17 cellular contexts compared by ENCODE assay signal in genomic region chr12:115452751-115453281, GRCh38.
A peak's percentile ranks its signal among the peaks of the same experiment; 100 is the strongest.
DNase-seq lines count a peak whose midpoint lies in the region; ATAC-seq and TF ChIP-seq lines count a peak whose summit lies in the region.
"Had no signal": no experiment of that assay in that cellular context is flagged by ENCODE, and none has a peak within 500 bp of the region (broad histone marks: within the 10 kb centered on the region; RNA-seq: fewer than 3 reads in every experiment).

No MANE protein-coding gene starts in this region.

- no peak overlapping the region for H3K9ac ChIP-seq in NT2/D1 (ENCODE audit: insufficient read length, low read depth)
- no peak overlapping the region for H3K9ac ChIP-seq in smooth muscle cell (ENCODE audit: low read depth)

- DNase-seq in MCF 10A (ENCODE audit: unreplicated experiment) (no peak), breast epithelium (ENCODE audit: low spot score in 2 of 2) (no peak), NT2/D1 (ENCODE audit: low read depth, low spot score) (no peak), smooth muscle cell (lab: John Stamatoyannopoulos, UW; ENCODE audit: unreplicated experiment) (no peak), GM13976 (ENCODE audit: low spot score) (no peak), NCI-H1930 (lab: John Stamatoyannopoulos, UW) (no peak)
- DNase-seq: activated T-cell treated with anti-CD3 and anti-CD28 coated beads, Interleukin-2, amount 50 U/mL, for 72 hours; amniotic stem cell; lower lobe of right lung; NCI-H774; stomach had no signal

- CTCF ChIA-PET in MCF 10A (lab: Yijun Ruan, JAX) = interaction anchor here (0.7 kb wide), 1 partner anchor 313 kb away, joined by 3 read pairs; no protein-coding TSS in a partner anchor

- H3K4me3 ChIP-seq in breast epithelium = no peak overlapping the region
- peak overlapping the region; percentile 45 for H3K4me3 ChIP-seq in NT2/D1 (ENCODE audit: insufficient read length, low read depth)
- H3K4me3 ChIP-seq in iPS-18c (ENCODE audit: insufficient read depth, low read depth, low read length) = peak overlapping the region; percentile 71; the same call in 1 of the 2 replicates
- H3K4me3 ChIP-seq in smooth muscle cell = no peak overlapping the region
- H3K4me3 ChIP-seq: K562 had no signal

- no peaks in the 10 kb centered on the region for H3K36me3 Mint-ChIP-seq in MCF 10A (ENCODE audit: insufficient read depth, unreplicated experiment)

- H3K4me1 Mint-ChIP-seq in MCF 10A (ENCODE audit: insufficient read depth, unreplicated experiment) = no peaks in the 10 kb centered on the region

- peak overlapping the region; percentile 55 for H3K4me3 Mint-ChIP-seq in MCF 10A (ENCODE audit: unreplicated experiment)

- no peak overlapping the region for H3K27ac ChIP-seq in breast epithelium
- no peak overlapping the region for H3K27ac ChIP-seq in smooth muscle cell (ENCODE audit: low read depth)
- H3K27ac ChIP-seq: coronary artery, lower lobe of right lung, RWPE1, stomach had no signal

- H3K9me3 Mint-ChIP-seq in MCF 10A (ENCODE audit: unreplicated experiment) = no peaks in the 10 kb centered on the region
- H3K9me3 Mint-ChIP-seq: T-helper 2 cell treated with Interferon-gamma antibody and Interleukin-4, amounts not matched to agents 5 μg/mL and 100 μg/mL, for 36 hours had no signal

- POLR2A ChIA-PET in MCF 10A (lab: Yijun Ruan, JAX) = interaction anchor here (0.6 kb wide), 1 partner anchor 88 kb away, joined by 3 read pairs; no protein-coding TSS in a partner anchor

- no peaks in the 10 kb centered on the region for H4K20me1 ChIP-seq in smooth muscle cell (ENCODE audit: low read depth)

- no peak for TF ChIP-seq POLR2A in breast epithelium (IDR thresholded peaks at IDR 0.05)

- H3K4me2 ChIP-seq in smooth muscle cell = peak overlapping the region; percentile 85

- no peaks in the 10 kb centered on the region for H3K36me3 ChIP-seq in breast epithelium
- no peaks in the 10 kb centered on the region for H3K36me3 ChIP-seq in NT2/D1 (ENCODE audit: insufficient read depth, insufficient read length, low read length)
- no peaks in the 10 kb centered on the region for H3K36me3 ChIP-seq in smooth muscle cell (ENCODE audit: low read depth)
- H3K36me3 ChIP-seq: lower lobe of right lung, stomach had no signal

- BruUV-seq in MCF 10A (replicated peaks; lab: Mats Ljungman, UMichigan) = no TSS peak

- intact Hi-C loops in MCF 10A (cut with micrococcal nuclease) = no loop called here
- intact Hi-C loops in breast epithelium (cut with DNase I; ENCODE audit: low total_unique reads) = no loop called here

- peaks cover 27% of the 10 kb centered on the region for H3K27me3 Mint-ChIP-seq in MCF 10A (ENCODE audit: insufficient read depth, unreplicated experiment)

- no peak for ATAC-seq in HG02798 (IDR thresholded peaks at IDR 0.05; ENCODE audit: poor library complexity, unreplicated experiment)
- ATAC-seq: activated T-cell treated with anti-CD3 and anti-CD28 coated beads, Interleukin-2, amount 50 U/mL, for 72 hours had no signal

- in situ Hi-C loops in GM13976 (cut with MboI; ENCODE audit: low sequenced_read_pairs, unreplicated experiment) = no loop called here

- peaks cover 32% of the 10 kb centered on the region for H3F3A ChIP-seq in smooth muscle cell (ENCODE audit: low read depth)

- no peaks in the 10 kb centered on the region for H3K9me3 ChIP-seq in breast epithelium
- no peaks in the 10 kb centered on the region for H3K9me3 ChIP-seq in NT2/D1 (ENCODE audit: insufficient read depth, low read length)
- no peaks in the 10 kb centered on the region for H3K9me3 ChIP-seq in iPS-18c (ENCODE audit: control insufficient read depth, insufficient read depth, low read length)
- no peaks in the 10 kb centered on the region for H3K9me3 ChIP-seq in smooth muscle cell (replicated peaks; ENCODE audit: low read depth)
- H3K9me3 ChIP-seq: lower lobe of right lung, stomach had no signal

- H3K27me3 ChIP-seq in breast epithelium (no peaks in the 10 kb centered on the region), NT2/D1 (ENCODE audit: insufficient read depth, insufficient read length) (peaks cover 30% of the 10 kb centered on the region), smooth muscle cell (ENCODE audit: low read depth) (no peaks in the 10 kb centered on the region)

- no peaks in the 10 kb centered on the region for H3K79me2 ChIP-seq in smooth muscle cell (ENCODE audit: low read depth)

- no peak overlapping the region for H3K27ac Mint-ChIP-seq in MCF 10A (ENCODE audit: low read depth, unreplicated experiment)
- H3K27ac Mint-ChIP-seq: activated T-cell treated with anti-CD3 and anti-CD28 coated beads, Interleukin-2, amount 50 U/mL, for 72 hours; T-helper 2 cell treated with Interferon-gamma antibody and Interleukin-4, amounts not matched to agents 5 μg/mL and 100 μg/mL, for 36 hours had no signal

- TF ChIP-seq CTCF in MCF 10A (IDR thresholded peaks at IDR 0.05; ENCODE audit: unreplicated experiment) (no peak), breast epithelium (IDR thresholded peaks at IDR 0.05) (no peak), smooth muscle cell (IDR thresholded peaks at IDR 0.05; ENCODE audit: borderline replicate concordance, insufficient read depth, poor library complexity, severe bottlenecking) (no peak), GM13976 (IDR thresholded peaks at IDR 0.05; ENCODE audit: borderline replicate concordance, control extremely low read depth, extremely low read depth, insufficient read depth, missing control alignments) (no peak)

- H3K4me1 ChIP-seq in breast epithelium (no peaks in the 10 kb centered on the region), NT2/D1 (ENCODE audit: insufficient read depth, insufficient read length) (peaks cover 21% of the 10 kb centered on the region), smooth muscle cell (ENCODE audit: low read depth) (no peaks in the 10 kb centered on the region)

- 35% methylated on average over 10 of the region's 10 CpGs for WGBS in smooth muscle cell (ENCODE audit: low lambda C conversion rate)

- H2AFZ ChIP-seq in smooth muscle cell (ENCODE audit: low read depth) = peak overlapping the region; percentile 4

Comparison
In these comparisons a context has a peak if more than half of its experiments do, and no peak if none do; other contexts are left out.
1. H3K4me3 ChIP-seq: peak in NT2/D1 (single experiment) and iPS-18c (single experiment); none in breast epithelium (0 of 3) and smooth muscle cell (single experiment).